Comparison of ENCODE assay signal across 21 cellular contexts in genomic region chr21:16976132-16976666, GRCh38.
A peak's percentile ranks its signal among the peaks of the same experiment; 100 is the strongest.
DNase-seq lines count a peak whose midpoint lies in the region; TF ChIP-seq lines count a peak whose summit lies in the region.
"Had no signal": no experiment of that assay in that cellular context is flagged by ENCODE, and none has a peak within 500 bp of the region (broad histone marks: within the 10 kb centered on the region; RNA-seq: fewer than 3 reads in every experiment).

No MANE protein-coding gene starts in this region.

- no peaks in the 10 kb centered on the region for H3K79me2 ChIP-seq in fibroblast of lung (ENCODE audit: control insufficient read depth, insufficient read depth, low read length)

- TF ChIP-seq EP300 in sigmoid colon (IDR thresholded peaks at IDR 0.05) = no peak

- intact Hi-C loops in lower leg skin (cut with DNase I; ENCODE audit: low total_unique reads) (no loop called here), sigmoid colon (cut with DNase I) (no loop called here)

- 17 to 19% methylated on average over 3 of the region's 3 CpGs for WGBS in lower leg skin, 2 donors
- WGBS in sigmoid colon, 2 donors = 48 to 54% methylated on average over 3 of the region's 3 CpGs

- H3K27me3 ChIP-seq in fibroblast of lung (ENCODE audit: control insufficient read depth, insufficient read depth, low read length) (no peaks in the 10 kb centered on the region), sigmoid colon (no peaks in the 10 kb centered on the region)
- H3K27me3 ChIP-seq: gastrocnemius medialis, transverse colon had no signal

- H3K4me3 ChIP-seq in fibroblast of lung (replicated peaks in 1 of 4; ENCODE audit: control extremely low read depth in 1 of 4, insufficient read depth in 1 of 4, low read depth in 3 of 4, low read length in 4 of 4) = no peak overlapping the region
- H3K4me3 ChIP-seq in lower leg skin (ENCODE audit: low read depth, poor library complexity, severe bottlenecking) = no peak overlapping the region
- no peak overlapping the region for H3K4me3 ChIP-seq in sigmoid colon
- H3K4me3 ChIP-seq: gastrocnemius medialis, lung, smooth muscle cell, transverse colon had no signal

- no peaks in the 10 kb centered on the region for H3K4me1 ChIP-seq in fibroblast of lung (ENCODE audit: control insufficient read depth, extremely low read depth, insufficient read depth, low read length)
- H3K4me1 ChIP-seq in sigmoid colon = peaks cover 0 to 11% (median 10%) of the 10 kb centered on the region in 4 donors
- H3K4me1 ChIP-seq: gastrocnemius medialis had no signal

- H3K27ac ChIP-seq in fibroblast of lung (ENCODE audit: insufficient read depth, low read length) (no peak overlapping the region), sigmoid colon (no peak overlapping the region)
- H3K27ac ChIP-seq: gastrocnemius medialis, transverse colon had no signal

- H3K9me3 ChIP-seq in fibroblast of lung (ENCODE audit: control insufficient read depth, insufficient read depth, low read depth, low read length) (no peaks in the 10 kb centered on the region), sigmoid colon (no peaks in the 10 kb centered on the region)
- H3K9me3 ChIP-seq: gastrocnemius medialis, transverse colon had no signal

- no peak overlapping the region for H3K9ac ChIP-seq in fibroblast of lung (ENCODE audit: insufficient read depth, low read length)

- H3K4me2 ChIP-seq in fibroblast of lung (ENCODE audit: extremely low read depth, insufficient read depth, low read length) = no peak overlapping the region
- H3K4me2 ChIP-seq: smooth muscle cell had no signal

- DNase-seq in NCI-H2107 (lab: John Stamatoyannopoulos, UW) (peak; percentile 8), astrocyte of the hippocampus (ENCODE audit: low read depth, low spot score) (peak; percentile 23), fibroblast of lung (ENCODE audit: low read depth in 2 of 2) (peak; percentile 8 to 31), renal cortical epithelial cell (ENCODE audit: low read depth) (peak; percentile 7), SKM-1 treated with dmso at 0.1 percent for 144 hours (lab: John Stamatoyannopoulos, UW; ENCODE audit: unreplicated experiment) (no peak), lower leg skin (ENCODE audit: low spot score in 2 of 2) (no peak), sigmoid colon (no peak)
- DNase-seq: activated CD4-positive, alpha-beta T cell treated with anti-CD3 and anti-CD28 coated beads for 1 hour; activated T-cell treated with anti-CD3 and anti-CD28 coated beads, Interleukin-2, amount 50 U/mL, for 4 hours; CD8-positive, alpha-beta memory T cell; gastrocnemius medialis; hypothalamus; kidney; MV-4-11; NCI-H1930; NCI-H510A; stimulated activated CD4-positive, alpha-beta T cell treated with anti-CD3 and anti-CD28 coated beads, Interleukin-4, amount 100 ng/mL, for 24 hours; SW 1271; transverse colon had no signal

- no peak for TF ChIP-seq POLR2A in lower leg skin (IDR thresholded peaks at IDR 0.05)
- TF ChIP-seq POLR2A in sigmoid colon (IDR thresholded peaks at IDR 0.05) = no peak

- no peak for TF ChIP-seq CTCF in fibroblast of lung (conservative IDR thresholded peaks at IDR 0.05 in 1 of 2, IDR thresholded peaks at IDR 0.05 in 1 of 2; ENCODE audit: low read depth in 1 of 2, low read length in 2 of 2)
- no peak for TF ChIP-seq CTCF in lower leg skin (IDR thresholded peaks at IDR 0.05)
- TF ChIP-seq CTCF in sigmoid colon (IDR thresholded peaks at IDR 0.05) = no peak

- H2AFZ ChIP-seq in fibroblast of lung (ENCODE audit: low read length) = no peak overlapping the region

- no peaks in the 10 kb centered on the region for H3K36me3 ChIP-seq in fibroblast of lung (ENCODE audit: control insufficient read depth, insufficient read depth, low read length)
- no peaks in the 10 kb centered on the region for H3K36me3 ChIP-seq in sigmoid colon
- H3K36me3 ChIP-seq: gastrocnemius medialis, transverse colon had no signal

- no peaks in the 10 kb centered on the region for H4K20me1 ChIP-seq in fibroblast of lung (ENCODE audit: control insufficient read depth, extremely low read depth, insufficient read depth, low read length)

Comparison
In these comparisons a context has a peak if more than half of its experiments do, and no peak if none do; other contexts are left out.
1. DNase-seq: peak in NCI-H2107 (single experiment), astrocyte of the hippocampus (single experiment), fibroblast of lung (2 of 2) and renal cortical epithelial cell (single experiment); none in SKM-1 treated with dmso at 0.1 percent for 144 hours (single experiment), lower leg skin (0 of 2) and sigmoid colon (single experiment).